In the genomic region with DNA sequence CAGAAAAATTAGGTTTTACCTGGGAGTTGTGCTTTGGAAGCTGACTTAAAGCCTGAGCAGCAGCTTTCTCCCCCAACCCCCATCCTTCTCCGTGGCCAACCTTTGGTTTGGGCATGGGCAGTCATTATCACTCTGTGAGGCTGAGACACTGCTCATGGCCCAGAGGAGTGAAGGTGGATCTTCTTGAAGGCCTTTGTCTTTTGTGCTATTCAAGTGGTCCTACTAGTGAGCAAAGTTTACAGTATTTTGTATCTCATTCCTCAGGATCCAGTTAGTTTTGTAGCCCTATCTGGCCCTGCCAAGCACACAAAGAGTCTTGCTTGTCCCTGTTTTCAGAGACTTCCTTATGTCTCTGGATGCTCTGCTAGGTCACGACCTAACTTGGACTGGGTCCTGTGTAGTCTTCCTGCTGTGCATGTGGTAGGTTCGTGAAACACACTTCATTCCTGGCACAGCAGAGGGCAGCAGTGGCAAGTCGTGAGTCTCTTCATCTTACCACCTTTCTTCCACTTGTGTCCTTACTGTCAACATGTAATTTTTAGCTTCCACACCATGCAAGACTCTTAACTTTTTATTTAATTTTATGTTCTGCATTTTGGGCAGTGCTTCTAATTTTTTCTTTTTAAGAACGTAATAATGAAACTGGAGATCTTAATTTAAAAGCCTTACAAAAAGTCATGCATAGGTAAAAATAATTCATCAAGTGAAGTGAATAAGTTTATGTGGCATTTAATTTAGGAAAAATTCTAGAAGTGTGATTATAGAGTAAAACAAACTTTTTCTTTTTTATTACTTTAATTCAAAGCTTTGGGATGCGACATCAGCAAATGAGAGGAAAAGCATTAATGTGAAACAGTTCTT, we compare ENCODE assay signal across 8 cellular contexts. TPM values are rescaled to one million over a fixed set of nuclear protein-coding genes. Genes with fewer than 3 reads are reported as not detected.
DNase-seq lines count a peak whose midpoint lies in the region; ATAC-seq, FAIRE-seq and TF ChIP-seq lines count a peak whose summit lies in the region.

No MANE protein-coding gene starts in this region.

- in situ Hi-C loops in ACHN (cut with HindIII; ENCODE audit: low pct_ligation_motif_present, low pct_unique_long_range_greater_than_20kb, low sequenced_read_pairs) = no loop called here

- FAIRE-seq in GM12891 (lab: Jason Lieb, UNC) (peak; percentile 95), bronchial epithelial cell (lab: Jason Lieb, UNC) (peak; percentile 83)

- ATAC-seq in HG02623 (IDR thresholded peaks at IDR 0.05; ENCODE audit: unreplicated experiment) (peak; percentile 91), left colon (peak; percentile 91)

- no peaks in the 10 kb centered on the region for H3K9me3 Mint-ChIP-seq in T-helper 2 cell treated with Interferon-gamma antibody and Interleukin-4, amounts not matched to agents 5 μg/mL and 100 μg/mL, for 36 hours

- H3K27me3 ChIP-seq in bronchial epithelial cell (ENCODE audit: control insufficient read depth, insufficient read depth, low read length) = no peaks in the 10 kb centered on the region

- H3K36me3 ChIP-seq in bronchial epithelial cell (ENCODE audit: control insufficient read depth, insufficient read depth, low read length) = no peaks in the 10 kb centered on the region

- DNase-seq in ACHN = peak; percentile 75
- peak; percentile 25 for DNase-seq in GM12891 (ENCODE audit: insufficient read length, low spot score)
- DNase-seq in NCI-H1105 (lab: John Stamatoyannopoulos, UW) = peak; percentile 60
- DNase-seq in T-helper 2 cell treated with Interferon-gamma antibody and Interleukin-4, amounts not matched to agents 5 μg/mL and 100 μg/mL, for 36 hours (ENCODE audit: low spot score) = peak; percentile 30
- DNase-seq in bronchial epithelial cell (ENCODE audit: low read depth) = peak; percentile 63
- peak; percentile 26 to 56 for DNase-seq in left colon
- peak; percentile 8 for DNase-seq in stimulated activated CD8-positive, alpha-beta memory T cell treated with anti-CD3 and anti-CD28 coated beads, Interleukin-7, amount 100 ng/mL, for 4 hours (ENCODE audit: low read depth in 2 of 2)

- peaks cover 41% of the 10 kb centered on the region for H3K36me3 Mint-ChIP-seq in T-helper 2 cell treated with Interferon-gamma antibody and Interleukin-4, amounts not matched to agents 5 μg/mL and 100 μg/mL, for 36 hours (ENCODE audit: low read depth)

- peak; percentile 75 for TF ChIP-seq CTCF in bronchial epithelial cell (IDR thresholded peaks at IDR 0.05; ENCODE audit: insufficient read depth, low read length, severe bottlenecking)

- H3K4me1 Mint-ChIP-seq in T-helper 2 cell treated with Interferon-gamma antibody and Interleukin-4, amounts not matched to agents 5 μg/mL and 100 μg/mL, for 36 hours (ENCODE audit: low read depth) = peaks cover 10% of the 10 kb centered on the region

- intact Hi-C loops in left colon (cut with DNase I, micrococcal nuclease) = no loop called here

- H3K4me3 ChIP-seq in bronchial epithelial cell (ENCODE audit: low read depth, low read length) = no peak overlapping the region

- TF ChIP-seq POLR2A in GM12891 (IDR thresholded peaks at IDR 0.05; ENCODE audit: low read depth, low read length) = no peak

- H3K27ac Mint-ChIP-seq in T-helper 2 cell treated with Interferon-gamma antibody and Interleukin-4, amounts not matched to agents 5 μg/mL and 100 μg/mL, for 36 hours = peak overlapping the region; percentile 45

- H3K27me3 Mint-ChIP-seq in T-helper 2 cell treated with Interferon-gamma antibody and Interleukin-4, amounts not matched to agents 5 μg/mL and 100 μg/mL, for 36 hours (ENCODE audit: low read depth) = no peaks in the 10 kb centered on the region

- no peak overlapping the region for H3K4me3 Mint-ChIP-seq in T-helper 2 cell treated with Interferon-gamma antibody and Interleukin-4, amounts not matched to agents 5 μg/mL and 100 μg/mL, for 36 hours

TF ChIP-seq in GM12891, 5 proteins besides CTCF, POLR2A, EP300 and RAD21:
- no peak for TF ChIP-seq PAX5 (IDR thresholded peaks at IDR 0.05; ENCODE audit: insufficient read depth, low read length, severe bottlenecking)
- no peak for TF ChIP-seq POU2F2 (IDR thresholded peaks at IDR 0.05; ENCODE audit: low read depth, low read length)
- TF ChIP-seq TAF1 (IDR thresholded peaks at IDR 0.05; ENCODE audit: low read depth, low read length) = no peak
- TF ChIP-seq SPI1 (IDR thresholded peaks at IDR 0.05; ENCODE audit: low read depth, low read length) = no peak
- no peak for TF ChIP-seq POLR2AphosphoS5 (IDR thresholded peaks at IDR 0.05; ENCODE audit: low read depth, low read length)

RNA-seq across cellular contexts. Expression of a gene that starts 53.7 kb away (rescaled TPM):
- polyA plus RNA-seq in GM12891 (2012; ENCODE audit: low read depth, missing spikeins) = 4.4 TPM
- total RNA-seq in bronchial epithelial cell (9.1 and 12.4 TPM in 2 replicates), left colon (10 to 100 TPM; 34.8 to 38.9 TPM)

RNA-seq across cellular contexts. Expression of a gene that starts 54.2 kb away (rescaled TPM):
- polyA plus RNA-seq in GM12891 (2012; ENCODE audit: low read depth, missing spikeins) = 15.1 TPM
- total RNA-seq in bronchial epithelial cell (4.2 and 10.0 TPM in 2 replicates), left colon (1 to 10 TPM; 2.2 to 4.9 TPM)

Comparison
In these comparisons a context has a peak if more than half of its experiments do, and no peak if none do; other contexts are left out.
1. DNase-seq: peak in every context shown above with its lines; median percentile 75 in ACHN; 63 in bronchial epithelial cell; 60 in NCI-H1105; 41 in left colon; 30 in T-helper 2 cell treated with Interferon-gamma antibody and Interleukin-4, amounts not matched to agents 5 μg/mL and 100 μg/mL, for 36 hours; 25 in GM12891; 8 in stimulated activated CD8-positive, alpha-beta memory T cell treated with anti-CD3 and anti-CD28 coated beads, Interleukin-7, amount 100 ng/mL, for 4 hours.